In the genomic region with DNA sequence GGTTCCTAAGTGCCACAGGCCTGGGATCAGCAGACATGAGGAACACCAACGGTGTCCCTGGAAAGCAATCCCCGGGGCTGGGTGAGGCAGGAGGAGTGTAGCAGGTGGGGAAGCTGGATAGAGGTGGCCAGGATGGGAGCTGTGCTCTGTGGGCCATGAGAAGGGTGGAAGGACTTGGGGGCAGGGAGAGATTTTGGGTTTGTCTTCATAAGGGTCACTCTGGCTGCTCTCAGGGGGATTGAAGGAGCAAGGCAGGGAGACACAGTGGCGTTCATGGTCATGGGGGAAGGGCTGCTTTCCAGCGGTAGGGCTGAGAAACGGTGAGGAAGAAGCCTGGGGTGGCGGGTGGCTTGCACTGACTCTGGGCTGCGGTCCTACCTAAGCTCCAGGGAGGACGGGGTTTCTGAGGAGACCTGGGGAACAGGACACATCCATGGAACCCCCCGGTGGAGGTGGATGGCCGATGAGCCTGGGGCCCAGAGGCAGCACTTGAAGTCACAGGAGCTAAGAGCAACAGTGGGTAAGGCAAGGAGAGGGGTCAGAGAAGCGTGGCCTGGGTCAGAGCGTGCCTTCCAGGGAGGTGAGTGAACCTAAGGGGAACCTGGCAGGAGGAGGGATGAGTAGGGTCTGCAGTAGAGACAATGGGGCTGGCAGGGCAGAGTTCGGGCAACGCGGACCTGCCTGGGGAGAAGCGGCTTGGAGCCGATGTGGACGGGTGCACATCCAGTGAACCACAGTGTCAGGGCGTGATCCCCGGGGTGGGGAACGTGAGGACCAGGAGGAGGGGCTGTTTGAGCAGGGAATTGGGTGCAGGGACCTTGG, we compare ENCODE assay signal across 14 cellular contexts. TPM values are rescaled to one million over a fixed set of nuclear protein-coding genes. Genes with fewer than 3 reads are reported as not detected.
DNase-seq lines count a peak whose midpoint lies in the region; ATAC-seq lines count a peak whose summit lies in the region.
"Had no signal": no experiment of that assay in that cellular context is flagged by ENCODE, and none has a peak within 500 bp of the region (broad histone marks: within the 10 kb centered on the region; RNA-seq: fewer than 3 reads in every experiment).

No MANE protein-coding gene starts in this region.

- ATAC-seq in activated naive CD4-positive, alpha-beta T cell treated with anti-CD3 and anti-CD28 coated beads, Interleukin-2, amount 50 U/mL, for 72 hours: no peak
- no peak for ATAC-seq in T-helper 17 cell
- ATAC-seq in memory B cell (ENCODE audit: low read depth): no peak
- no peak for ATAC-seq in stimulated activated memory B cell treated with anti-CD40 and anti-IgM and Interleukin-4, amounts not matched to agents 10 μg/mL and 1 μg/mL and 100 μg/mL, for 72 hours
- no peak for ATAC-seq in GM18907 (IDR thresholded peaks at IDR 0.05; ENCODE audit: unreplicated experiment)

- peak overlapping the region; percentile 67 for H3K27ac Mint-ChIP-seq in activated naive CD4-positive, alpha-beta T cell treated with anti-CD3 and anti-CD28 coated beads, Interleukin-2, amount 10 ng/mL, durations not matched to agents 7 days and 5 days
- peak overlapping the region in 1 of 2 donors; percentile 44 for H3K27ac Mint-ChIP-seq in activated naive CD4-positive, alpha-beta T cell treated with anti-CD3 and anti-CD28 coated beads, Interleukin-2, amount 50 U/mL, for 72 hours
- H3K27ac Mint-ChIP-seq in T-helper 17 cell (peak overlapping the region; percentile 8), memory B cell (peak overlapping the region; percentile 90)
- H3K27ac Mint-ChIP-seq in stimulated activated memory B cell treated with anti-CD40 and anti-IgM and Interleukin-4, amounts not matched to agents 10 μg/mL and 1 μg/mL and 100 μg/mL, for 72 hours: peak overlapping the region; percentile 79

- H3K9me3 ChIP-seq in T-helper 17 cell (ENCODE audit: control insufficient read depth, low read length, poor library complexity, severe bottlenecking): no peaks in the 10 kb centered on the region

- peaks cover 20% of the 10 kb centered on the region for H3K9me3 Mint-ChIP-seq in activated naive CD4-positive, alpha-beta T cell treated with anti-CD3 and anti-CD28 coated beads, Interleukin-2, amount 10 ng/mL, durations not matched to agents 7 days and 5 days
- H3K9me3 Mint-ChIP-seq in activated naive CD4-positive, alpha-beta T cell treated with anti-CD3 and anti-CD28 coated beads, Interleukin-2, amount 50 U/mL, for 72 hours: peaks cover 0 to 6% of the 10 kb centered on the region in 2 donors
- H3K9me3 Mint-ChIP-seq in memory B cell: peaks cover 3% of the 10 kb centered on the region
- no peaks in the 10 kb centered on the region for H3K9me3 Mint-ChIP-seq in stimulated activated memory B cell treated with anti-CD40 and anti-IgM and Interleukin-4, amounts not matched to agents 10 μg/mL and 1 μg/mL and 100 μg/mL, for 72 hours

- H3K4me1 Mint-ChIP-seq in activated naive CD4-positive, alpha-beta T cell treated with anti-CD3 and anti-CD28 coated beads, Interleukin-2, amount 10 ng/mL, durations not matched to agents 7 days and 5 days: peaks cover 21% of the 10 kb centered on the region
- H3K4me1 Mint-ChIP-seq in T-helper 17 cell (peaks cover 18% of the 10 kb centered on the region), memory B cell (peaks cover 19% of the 10 kb centered on the region)
- peaks cover 25% of the 10 kb centered on the region for H3K4me1 Mint-ChIP-seq in stimulated activated memory B cell treated with anti-CD40 and anti-IgM and Interleukin-4, amounts not matched to agents 10 μg/mL and 1 μg/mL and 100 μg/mL, for 72 hours

- no peak overlapping the region for H3K4me3 Mint-ChIP-seq in activated naive CD4-positive, alpha-beta T cell treated with anti-CD3 and anti-CD28 coated beads, Interleukin-2, amount 10 ng/mL, durations not matched to agents 7 days and 5 days
- H3K4me3 Mint-ChIP-seq in T-helper 17 cell (no peak overlapping the region), memory B cell (no peak overlapping the region)
- no peak overlapping the region for H3K4me3 Mint-ChIP-seq in stimulated activated memory B cell treated with anti-CD40 and anti-IgM and Interleukin-4, amounts not matched to agents 10 μg/mL and 1 μg/mL and 100 μg/mL, for 72 hours
- H3K4me3 Mint-ChIP-seq: CD4-positive, CD25-positive, alpha-beta regulatory T cell had no signal

- H3K27me3 Mint-ChIP-seq in activated naive CD4-positive, alpha-beta T cell treated with anti-CD3 and anti-CD28 coated beads, Interleukin-2, amount 10 ng/mL, durations not matched to agents 7 days and 5 days: peaks cover 14% of the 10 kb centered on the region
- H3K27me3 Mint-ChIP-seq in T-helper 17 cell: peaks cover 4% of the 10 kb centered on the region
- H3K27me3 Mint-ChIP-seq in memory B cell: no peaks in the 10 kb centered on the region
- H3K27me3 Mint-ChIP-seq in stimulated activated memory B cell treated with anti-CD40 and anti-IgM and Interleukin-4, amounts not matched to agents 10 μg/mL and 1 μg/mL and 100 μg/mL, for 72 hours: no peaks in the 10 kb centered on the region

- CTCF ChIA-PET in activated naive CD4-positive, alpha-beta T cell treated with anti-CD3 and anti-CD28 coated beads, Interleukin-2, amount 10 ng/mL, durations not matched to agents 7 days and 5 days (lab: Charles Lee): no interaction called here

- H3K36me3 Mint-ChIP-seq in activated naive CD4-positive, alpha-beta T cell treated with anti-CD3 and anti-CD28 coated beads, Interleukin-2, amount 10 ng/mL, durations not matched to agents 7 days and 5 days: peaks cover 23% of the 10 kb centered on the region
- peaks cover 0 to 27% of the 10 kb centered on the region in 2 donors for H3K36me3 Mint-ChIP-seq in activated naive CD4-positive, alpha-beta T cell treated with anti-CD3 and anti-CD28 coated beads, Interleukin-2, amount 50 U/mL, for 72 hours
- H3K36me3 Mint-ChIP-seq in T-helper 17 cell (ENCODE audit: low read depth) (no peaks in the 10 kb centered on the region), memory B cell (peaks cover 2% of the 10 kb centered on the region)
- no peaks in the 10 kb centered on the region for H3K36me3 Mint-ChIP-seq in stimulated activated memory B cell treated with anti-CD40 and anti-IgM and Interleukin-4, amounts not matched to agents 10 μg/mL and 1 μg/mL and 100 μg/mL, for 72 hours

- no peak for DNase-seq in activated naive CD4-positive, alpha-beta T cell treated with anti-CD3 and anti-CD28 coated beads, Interleukin-2, amount 10 ng/mL, durations not matched to agents 7 days and 5 days
- DNase-seq in activated naive CD4-positive, alpha-beta T cell treated with anti-CD3 and anti-CD28 coated beads, Interleukin-2, amount 50 U/mL, for 72 hours (ENCODE audit: low spot score in 2 of 2): no peak
- DNase-seq in T-helper 17 cell (no peak), memory B cell (ENCODE audit: low spot score in 2 of 2) (no peak), NCI-H1417 (lab: John Stamatoyannopoulos, UW) (no peak)
- DNase-seq: CD4-positive, CD25-positive, alpha-beta regulatory T cell; EL; KG1; NCI-H1694; NCI-H446; NK-92 treated with Interleukin-12 subunit alpha and Interleukin-12 subunit beta, amount 100 ng/mL, for 24 hours; SHP77 treated with DMSO at 0.1 percent for 48 hours had no signal

RNA-seq across cellular contexts. Expression of a gene that starts 12.4 kb away (rescaled TPM):
- 100 to 1,000 TPM in 1 of 2 donors, 10 to 100 TPM in 1; 74.7 to 177 TPM for total RNA-seq in activated naive CD4-positive, alpha-beta T cell treated with anti-CD3 and anti-CD28 coated beads, Interleukin-2, amount 50 U/mL, for 72 hours
- total RNA-seq in T-helper 17 cell: 100 to 1,000 TPM; 164 to 184 TPM

RNA-seq across cellular contexts. Expression of a gene that starts 28.4 kb away (rescaled TPM):
- 10 to 100 TPM; 42.8 to 50.1 TPM for total RNA-seq in activated naive CD4-positive, alpha-beta T cell treated with anti-CD3 and anti-CD28 coated beads, Interleukin-2, amount 50 U/mL, for 72 hours
- total RNA-seq in T-helper 17 cell: 10 to 100 TPM; 46.9 to 75.8 TPM
